ENCODE assay signal across 19 cellular contexts in the genomic region with DNA sequence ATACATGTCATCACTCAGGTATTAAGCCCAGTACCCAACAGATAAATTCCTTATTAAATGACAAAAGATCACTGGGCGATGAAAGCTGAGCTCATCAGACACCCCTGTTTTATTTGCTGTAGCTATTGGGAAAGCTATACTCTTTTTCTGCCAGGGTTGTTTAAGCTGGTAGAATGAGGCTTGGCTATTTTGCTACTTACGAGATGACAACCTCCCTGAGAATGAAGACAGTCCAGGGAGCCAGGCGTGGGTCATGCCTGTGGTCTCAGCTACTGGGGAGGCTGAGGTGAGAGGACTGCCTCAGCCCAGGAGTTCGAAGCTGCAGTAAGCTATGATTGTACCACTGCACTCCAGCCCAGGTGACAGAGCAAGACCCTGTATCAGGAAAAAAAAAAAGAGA. TPM values are rescaled to one million over a fixed set of nuclear protein-coding genes. Genes with fewer than 3 reads are reported as not detected.
"Had no signal": no experiment of that assay in that cellular context is flagged by ENCODE, and none has a peak within 500 bp of the region (broad histone marks: within the 10 kb centered on the region; RNA-seq: fewer than 3 reads in every experiment).

No MANE protein-coding gene starts in this region.

- H3K4me3 ChIP-seq: ascending aorta, coronary artery, left ventricle myocardium inferior, mucosa of descending colon, stomach had no signal

- H3K36me3 ChIP-seq: ascending aorta, left ventricle myocardium inferior, neutrophil, stomach had no signal

- H3K27ac ChIP-seq: ascending aorta, coronary artery, left ventricle myocardium inferior, neutrophil, stomach had no signal

- ATAC-seq: activated T-cell treated with anti-CD3 and anti-CD28 coated beads, Interleukin-2, amount 50 U/mL, for 4 hours; mucosa of descending colon; naive thymus-derived CD8-positive, alpha-beta T cell; sciatic nerve; stimulated activated effector memory CD8-positive, alpha-beta T cell treated with anti-CD3 and anti-CD28 coated beads, Interleukin-12 subunit alpha, Interleukin-12 subunit beta, amount 100 ng/mL, for 72 hours had no signal

- H3K9me3 ChIP-seq: ascending aorta, left ventricle myocardium inferior, mucosa of descending colon, neutrophil, stomach had no signal

- H3K27me3 ChIP-seq: ascending aorta, neutrophil, stomach had no signal

- DNase-seq: activated B cell treated with CpG ODN at 0.5 μM for 24 hours; activated CD4-positive, alpha-beta memory T cell treated with anti-CD3 and anti-CD28 coated beads, Interleukin-2, amount 10 ng/mL, durations not matched to agents 7 days and 5 days; activated CD4-positive, alpha-beta T cell treated with anti-CD3 and anti-CD28 coated beads for 48 hours; activated CD8-positive, alpha-beta memory T cell treated with anti-CD3 and anti-CD28 coated beads, Interleukin-2, amount 50 U/mL, for 4 hours; activated effector memory CD4-positive, alpha-beta T cell treated with Interleukin-2 at 50 U/mL for 16 hours; activated naive CD4-positive, alpha-beta T cell treated with anti-CD3 and anti-CD28 coated beads, Interleukin-2, amount 50 U/mL, for 16 hours; activated T-cell treated with anti-CD3 and anti-CD28 coated beads, Interleukin-2, amount 50 U/mL, for 4 hours; immature natural killer cell; kidney glomerular epithelial cell; left ventricle myocardium inferior; mucosa of descending colon; naive thymus-derived CD8-positive, alpha-beta T cell; stimulated activated CD4-positive, alpha-beta T cell treated with anti-CD3 and anti-CD28 coated beads, Interleukin-4, amount 100 ng/mL, for 24 hours; stomach had no signal

RNA-seq across cellular contexts. Expression of gene ATP2A1, which starts 19.0 kb away (rescaled TPM):
- total RNA-seq: ascending aorta had no signal
- polyA plus RNA-seq: naive thymus-derived CD8-positive, alpha-beta T cell had no signal
